8 cellular contexts compared by ENCODE assay signal in genomic region chr20:45347936-45348809, GRCh38. TPM values are rescaled to one million over a fixed set of nuclear protein-coding genes. Genes with fewer than 3 reads are reported as not detected.
DNase-seq lines count a peak whose midpoint lies in the region; ATAC-seq and TF ChIP-seq lines count a peak whose summit lies in the region.

Gene SDC4 (minus strand): TSS chr20:45348424. CDS start chr20:45348384, 40 bp downstream.

- TF ChIP-seq CTCF in astrocyte of the cerebellum (IDR thresholded peaks at IDR 0.05; ENCODE audit: low read depth, low read length, missing control alignments) = no peak
- no peak for TF ChIP-seq CTCF in hepatocyte (IDR thresholded peaks at IDR 0.05; ENCODE audit: poor library complexity)

- 4% methylated on average over 29 of the region's 78 CpGs for WGBS in hepatocyte (ENCODE audit: low lambda C conversion rate, missing lambda C conversion rate)

- H3K27me3 ChIP-seq in CD4-positive, CD25-positive, alpha-beta regulatory T cell (ENCODE audit: control insufficient read depth, insufficient read depth, low read length) = no peaks in the 10 kb centered on the region
- H3K27me3 ChIP-seq in hepatocyte = no peaks in the 10 kb centered on the region

- in situ Hi-C loops in astrocyte of the cerebellum (cut with HindIII; ENCODE audit: low sequenced_read_pairs) = no loop called here

- peaks cover 40% of the 10 kb centered on the region for H3K4me1 ChIP-seq in CD4-positive, CD25-positive, alpha-beta regulatory T cell (ENCODE audit: control insufficient read depth, insufficient read depth, low read length, poor library complexity, severe bottlenecking)
- peaks cover 38% of the 10 kb centered on the region for H3K4me1 ChIP-seq in hepatocyte (ENCODE audit: insufficient read depth)

- no peaks in the 10 kb centered on the region for H3K9me3 Mint-ChIP-seq in CD4-positive, CD25-positive, alpha-beta regulatory T cell

- peak within 1 kb of the TSS; percentile 80 for H3K4me3 ChIP-seq in CD4-positive, CD25-positive, alpha-beta regulatory T cell (ENCODE audit: low read depth, low read length)
- H3K4me3 ChIP-seq in astrocyte of the cerebellum (ENCODE audit: low read depth, low read length) = peak within 1 kb of the TSS; percentile 90
- peak within 1 kb of the TSS; percentile 26 for H3K4me3 ChIP-seq in hepatocyte
- peak within 1 kb of the TSS; percentile 88 for H3K4me3 ChIP-seq in skeletal muscle cell (ENCODE audit: low read depth, low read length)

- H3K27ac Mint-ChIP-seq in CD4-positive, CD25-positive, alpha-beta regulatory T cell = peak within 1 kb of the TSS; percentile 23 to 85 (median 74)

- H3K4me1 Mint-ChIP-seq in CD4-positive, CD25-positive, alpha-beta regulatory T cell = peaks cover 0 to 38% (median 23%) of the 10 kb centered on the region in 4 donors

- H4K20me1 ChIP-seq in hepatocyte (ENCODE audit: insufficient read depth, poor library complexity, severe bottlenecking) = peaks cover 13% of the 10 kb centered on the region

- peak within 1 kb of the TSS; percentile 66 for H3K27ac ChIP-seq in CD4-positive, CD25-positive, alpha-beta regulatory T cell (ENCODE audit: insufficient read depth, low read length, poor library complexity, severe bottlenecking)
- peak within 1 kb of the TSS; percentile 96 for H3K27ac ChIP-seq in hepatocyte

- peaks cover 37% of the 10 kb centered on the region for H3K79me2 ChIP-seq in hepatocyte

- no peaks in the 10 kb centered on the region for H3K36me3 Mint-ChIP-seq in CD4-positive, CD25-positive, alpha-beta regulatory T cell

- H3K4me3 Mint-ChIP-seq in CD4-positive, CD25-positive, alpha-beta regulatory T cell = peak within 1 kb of the TSS; percentile 85 to 94 (median 90)

- H3K9me2 ChIP-seq in hepatocyte (replicated peaks; ENCODE audit: insufficient read depth) = no peaks in the 10 kb centered on the region

- peak within 1 kb of the TSS; percentile 48 for H2AFZ ChIP-seq in hepatocyte

- no peaks in the 10 kb centered on the region for H3K36me3 ChIP-seq in CD4-positive, CD25-positive, alpha-beta regulatory T cell (ENCODE audit: control insufficient read depth, insufficient read depth, low read length)
- no peaks in the 10 kb centered on the region for H3K36me3 ChIP-seq in hepatocyte (replicated peaks; ENCODE audit: insufficient read depth, low read depth)

- H3K4me2 ChIP-seq in hepatocyte = peak within 1 kb of the TSS; percentile 87

- peak; percentile 41 to 61 (median 55) for DNase-seq in CD4-positive, CD25-positive, alpha-beta regulatory T cell
- DNase-seq in HUDEP-2 (lab: John Stamatoyannopoulos, UW; ENCODE audit: unreplicated experiment in 76 of 76) (peak in 47 of 76 experiments; percentile 9 to 66 (median 33)), T1000 (lab: John Stamatoyannopoulos, UW) (peak; percentile 84), astrocyte of the cerebellum (ENCODE audit: low read depth) (no peak), hepatocyte (ENCODE audit: low spot score) (peak; percentile 87), skeletal muscle cell (ENCODE audit: low read depth) (no peak)

- peak; percentile 74 to 82 for ATAC-seq in CD4-positive, CD25-positive, alpha-beta regulatory T cell (ENCODE audit: low read depth in 2 of 2)
- ATAC-seq in HG03457 (IDR thresholded peaks at IDR 0.05; ENCODE audit: unreplicated experiment) = no peak
- no peak for ATAC-seq in GM18517 (IDR thresholded peaks at IDR 0.05; ENCODE audit: unreplicated experiment)

- no peaks in the 10 kb centered on the region for H3K27me3 Mint-ChIP-seq in CD4-positive, CD25-positive, alpha-beta regulatory T cell

- H3K9me3 ChIP-seq in CD4-positive, CD25-positive, alpha-beta regulatory T cell (ENCODE audit: control insufficient read depth in 2 of 2, low read length in 2 of 2) = no peaks in the 10 kb centered on the region
- no peaks in the 10 kb centered on the region for H3K9me3 ChIP-seq in hepatocyte (ENCODE audit: low read depth)

RNA-seq across cellular contexts. Expression of gene SDC4, which starts in this region (rescaled TPM):
- 8.2 TPM for total RNA-seq in CD4-positive, CD25-positive, alpha-beta regulatory T cell
- polyA plus RNA-seq in CD4-positive, CD25-positive, alpha-beta regulatory T cell = 1 to 10 TPM; 2.2 to 6.3 (median 3.7) TPM
- 191 and 194 TPM in 2 replicates for total RNA-seq in hepatocyte
- polyA plus RNA-seq in hepatocyte = 159 and 178 TPM in 2 replicates

Comparison
In these comparisons a context has a peak if more than half of its experiments do, and no peak if none do; other contexts are left out.
1. RNA of gene SDC4 (total RNA-seq): 191 to 194 TPM in hepatocyte; 8.2 TPM in CD4-positive, CD25-positive, alpha-beta regulatory T cell (single experiment); every median in the first group is over 10 times any median in the second.
2. RNA of gene SDC4 (polyA plus RNA-seq): 159 to 178 TPM in hepatocyte; 2.2 to 6.3 TPM in CD4-positive, CD25-positive, alpha-beta regulatory T cell; every median in the first group is over 10 times any median in the second.
3. ATAC-seq: peak in CD4-positive, CD25-positive, alpha-beta regulatory T cell (2 of 2); none in HG03457 (single experiment) and GM18517 (single experiment).
4. DNase-seq: peak in CD4-positive, CD25-positive, alpha-beta regulatory T cell (3 of 3), HUDEP-2 (47 of 76), T1000 (single experiment) and hepatocyte (single experiment); none in astrocyte of the cerebellum (single experiment) and skeletal muscle cell (single experiment).
5. H3K4me3 ChIP-seq: peak in every context shown above with its lines; median percentile 90 in astrocyte of the cerebellum; 88 in skeletal muscle cell; 80 in CD4-positive, CD25-positive, alpha-beta regulatory T cell; 26 in hepatocyte.